9 cellular contexts compared by ENCODE assay signal in genomic region chr2:169877406-169877805, GRCh38. TPM values are rescaled to one million over a fixed set of nuclear protein-coding genes. Genes with fewer than 3 reads are reported as not detected.
DNase-seq lines count a peak whose midpoint lies in the region; ATAC-seq, FAIRE-seq and TF ChIP-seq lines count a peak whose summit lies in the region.
"Had no signal": no experiment of that assay in that cellular context is flagged by ENCODE, and none has a peak within 500 bp of the region (broad histone marks: within the 10 kb centered on the region; RNA-seq: fewer than 3 reads in every experiment).

No MANE protein-coding gene starts in this region.

- ATAC-seq in HG03025 (IDR thresholded peaks at IDR 0.05; ENCODE audit: low FRiP score, unreplicated experiment), result no peak

- H3K4me3 ChIP-seq in GM12864 (ENCODE audit: low read depth, low read length), result no peak overlapping the region

- peak; percentile 18 for TF ChIP-seq CTCF in GM12864 (IDR thresholded peaks at IDR 0.05; ENCODE audit: low read depth, low read length, missing control alignments)

- peak; percentile 50 for DNase-seq in ACHN
- no peak for DNase-seq in GM12864 (ENCODE audit: low read depth)
- peak; percentile 45 for DNase-seq in SK-MEL-5 (ENCODE audit: low read depth, low spot score)
- peak in 1 of 2 donors; percentile 22 for DNase-seq in frontal cortex (ENCODE audit: low spot score in 2 of 2)
- DNase-seq in activated T-cell treated with anti-CD3 and anti-CD28 coated beads, Interleukin-2, amount 50 U/mL, for 48 hours, result no peak
- DNase-seq in GM19239 (ENCODE audit: insufficient read length, low spot score), result no peak
- no peak for DNase-seq in activated CD8-positive, alpha-beta memory T cell treated with anti-CD3 and anti-CD28 coated beads, Interleukin-2, amount 50 U/mL, for 48 hours
- DNase-seq: stimulated activated CD4-positive, alpha-beta T cell treated with anti-CD3 and anti-CD28 coated beads, Interleukin-12 subunit alpha, Interleukin-12 subunit beta, amount 100 ng/mL, for 4 hours had no signal

- in situ Hi-C loops in ACHN (cut with HindIII; ENCODE audit: low pct_ligation_motif_present, low pct_unique_long_range_greater_than_20kb, low sequenced_read_pairs), result no loop called here
- in situ Hi-C loops in SK-MEL-5 (cut with HindIII; ENCODE audit: low pct_unique_long_range_greater_than_20kb, low sequenced_read_pairs), result no loop called here

- FAIRE-seq in frontal cortex (lab: Jason Lieb, UNC) (peak; percentile 87), GM19239 (lab: Jason Lieb, UNC) (no peak)

RNA-seq across cellular contexts. Expression of gene UBR3, which starts 50.2 kb away (rescaled TPM):
- total RNA-seq in SK-MEL-5 (2014; rRNA removed; shearing (Covaris generic)), result 14.7 and 16.3 TPM in 2 replicates
- 12.0 and 16.4 TPM in 2 replicates for polyA plus RNA-seq in SK-MEL-5 (2015; cell fraction: cytosol; rRNA removed)
- 15.1 and 24.4 TPM in 2 replicates for polyA plus RNA-seq in SK-MEL-5 (2015; cell fraction: nucleus; rRNA removed)
- total RNA-seq in frontal cortex, result 109 TPM

RNA-seq across cellular contexts. Expression of gene METTL5, which starts 52.7 kb away (rescaled TPM):
- total RNA-seq in SK-MEL-5 (2014; rRNA removed; shearing (Covaris generic)), result 44.7 and 52.2 TPM in 2 replicates
- 49.9 and 55.5 TPM in 2 replicates for polyA plus RNA-seq in SK-MEL-5 (2015; cell fraction: cytosol; rRNA removed)
- 33.3 and 60.7 TPM in 2 replicates for polyA plus RNA-seq in SK-MEL-5 (2015; cell fraction: nucleus; rRNA removed)
- 39.5 TPM for total RNA-seq in frontal cortex

Comparison
In these comparisons a context has a peak if more than half of its experiments do, and no peak if none do; other contexts are left out.
1. DNase-seq: peak in ACHN (single experiment) and SK-MEL-5 (single experiment); none in GM12864 (single experiment), activated T-cell treated with anti-CD3 and anti-CD28 coated beads, Interleukin-2, amount 50 U/mL, for 48 hours (0 of 2), GM19239 (single experiment) and activated CD8-positive, alpha-beta memory T cell treated with anti-CD3 and anti-CD28 coated beads, Interleukin-2, amount 50 U/mL, for 48 hours (single experiment).